ENCODE assay signal across 1 cellular context in genomic region chr5:140570488-140570887, GRCh38.
TF ChIP-seq lines count a peak whose summit lies in the region.

No MANE protein-coding gene starts in this region.

TF ChIP-seq in liver, 16 proteins besides CTCF, POLR2A, EP300 and RAD21:
- TF ChIP-seq SP1 (IDR thresholded peaks at IDR 0.05) = no peak
- TF ChIP-seq YY1 (IDR thresholded peaks at IDR 0.05) = no peak
- no peak for TF ChIP-seq FOXA2 (IDR thresholded peaks at IDR 0.05)
- TF ChIP-seq NR2F2 (IDR thresholded peaks at IDR 0.05) = no peak
- TF ChIP-seq HNF4A (conservative IDR thresholded peaks at IDR 0.05) = peak; percentile 38 to 59
- no peak for TF ChIP-seq EGR1 (IDR thresholded peaks at IDR 0.05; ENCODE audit: low read depth in 2 of 2)
- TF ChIP-seq GABPA (IDR thresholded peaks at IDR 0.05 in 1 of 2, conservative IDR thresholded peaks at IDR 0.05 in 1 of 2) = no peak
- TF ChIP-seq HNF4G (IDR thresholded peaks at IDR 0.05) = no peak
